ENCODE assay signal across 17 cellular contexts in genomic region chr15:50718700-50719125, GRCh38. TPM values are rescaled to one million over a fixed set of nuclear protein-coding genes. Genes with fewer than 3 reads are reported as not detected.
DNase-seq lines count a peak whose midpoint lies in the region; ATAC-seq, FAIRE-seq and TF ChIP-seq lines count a peak whose summit lies in the region.
"Had no signal": no experiment of that assay in that cellular context is flagged by ENCODE, and none has a peak within 500 bp of the region (broad histone marks: within the 10 kb centered on the region; RNA-seq: fewer than 3 reads in every experiment).

No MANE protein-coding gene starts in this region.

- TF ChIP-seq CTCF in keratinocyte (optimal IDR thresholded peaks at IDR 0.05 in 1 of 3, IDR thresholded peaks at IDR 0.05 in 1 of 3, conservative IDR thresholded peaks at IDR 0.05 in 1 of 3; ENCODE audit: extremely low read depth in 1 of 3, insufficient read depth in 2 of 3, low read length in 3 of 3), result no peak
- TF ChIP-seq CTCF in upper lobe of right lung (IDR thresholded peaks at IDR 0.05), result no peak

- no peaks in the 10 kb centered on the region for H3K9me3 ChIP-seq in keratinocyte (ENCODE audit: control insufficient read depth, low read depth, low read length)
- no peaks in the 10 kb centered on the region for H3K9me3 ChIP-seq in upper lobe of right lung

- no peaks in the 10 kb centered on the region for H3K27me3 ChIP-seq in keratinocyte (ENCODE audit: control insufficient read depth, extremely low read depth, insufficient read depth, low read length)
- H3K27me3 ChIP-seq in upper lobe of right lung, result no peaks in the 10 kb centered on the region

- DNase-seq in DMS53 (lab: John Stamatoyannopoulos, UW), result peak; percentile 13
- DNase-seq in DMS53 treated with DMSO at 0.1 percent for 48 hours (lab: John Stamatoyannopoulos, UW; ENCODE audit: unreplicated experiment), result no peak
- DNase-seq in HuH-7.5 (ENCODE audit: low spot score), result peak; percentile 29
- DNase-seq in keratinocyte (ENCODE audit: low read depth, low spot score), result no peak
- DNase-seq in mucosa of gallbladder (ENCODE audit: low spot score), result peak; percentile 22
- DNase-seq in upper lobe of right lung, result no peak
- DNase-seq in stimulated activated CD4-positive, alpha-beta T cell treated with anti-CD3 and anti-CD28 coated beads, Interleukin-2, amount 100 ng/mL, for 24 hours, result no peak
- DNase-seq in NCI-H1417 treated with DMSO at 0.1 percent for 48 hours (lab: John Stamatoyannopoulos, UW), result no peak
- DNase-seq: 8988T; CD4-positive, alpha-beta memory T cell; DMS79 treated with DMSO at 0.1 percent for 48 hours; H9; KBM-7; NCI-H1436; NCI-H2029 treated with DMSO at 0.1 percent for 48 hours; NCI-H510A treated with DMSO at 0.1 percent for 48 hours had no signal

- H3K4me1 ChIP-seq in keratinocyte (ENCODE audit: control insufficient read depth, extremely low read depth, insufficient read depth, low read length) (no peaks in the 10 kb centered on the region), upper lobe of right lung (no peaks in the 10 kb centered on the region)

- dilution Hi-C loops in keratinocyte (cut with MboI; ENCODE audit: extremely low pct_ligation_motif_present, low sequenced_read_pairs), result no loop called here

- H3K4me3 ChIP-seq in keratinocyte (ENCODE audit: control insufficient read depth in 2 of 3, extremely low read depth in 1 of 3, insufficient read depth in 2 of 3, low read depth in 1 of 3, low read length in 3 of 3) (no peak overlapping the region), upper lobe of right lung (no peak overlapping the region)

- H3K9me1 ChIP-seq in keratinocyte (ENCODE audit: control insufficient read depth, extremely low read depth, insufficient read depth, low read length), result no peaks in the 10 kb centered on the region

- H3K27ac ChIP-seq in keratinocyte (ENCODE audit: control insufficient read depth, insufficient read depth, low read length) (no peak overlapping the region), upper lobe of right lung (no peak overlapping the region)

- no peak for ATAC-seq in upper lobe of right lung
- ATAC-seq: Panc1 had no signal

- no peak overlapping the region for H3K4me2 ChIP-seq in keratinocyte (ENCODE audit: control insufficient read depth, extremely low read depth, insufficient read depth, low read depth, low read length)

- no peaks in the 10 kb centered on the region for H4K20me1 ChIP-seq in keratinocyte (ENCODE audit: control insufficient read depth, extremely low read depth, insufficient read depth, low read length)

- H3K36me3 ChIP-seq in keratinocyte (ENCODE audit: control insufficient read depth in 2 of 2, extremely low read depth in 1 of 2, insufficient read depth in 2 of 2, low read length in 2 of 2) (peaks cover 0 to 7% of the 10 kb centered on the region in 2 experiments), upper lobe of right lung (peaks cover 65% of the 10 kb centered on the region)

- intact Hi-C loops in upper lobe of right lung (cut with DNase I), result no loop called here

- no peak overlapping the region for H2AFZ ChIP-seq in keratinocyte (ENCODE audit: control insufficient read depth, low read length)

- no peak overlapping the region for H3K9ac ChIP-seq in keratinocyte (ENCODE audit: control insufficient read depth, extremely low read depth, insufficient read depth, low read length)

- H3K79me2 ChIP-seq in keratinocyte (ENCODE audit: control insufficient read depth, insufficient read depth, low read length), result no peaks in the 10 kb centered on the region

- peak; percentile 32 for FAIRE-seq in keratinocyte (lab: Jason Lieb, UNC)

RNA-seq across cellular contexts. Expression of gene TRPM7, which starts 32.1 kb away (rescaled TPM):
- 14.4 to 25.4 TPM (median 19.6 TPM) in 3 replicates for polyA plus RNA-seq in keratinocyte
- polyA plus RNA-seq in keratinocyte (2011; ENCODE audit: low read depth), result 67.0 TPM
- 7.1 and 14.7 TPM in 2 replicates for polyA plus RNA-seq in keratinocyte (2011; cell fraction: cytosol; rRNA removed)
- polyA plus RNA-seq in keratinocyte (2011; cell fraction: nucleus; rRNA removed), result 28.7 and 41.4 TPM in 2 replicates
- polyA plus RNA-seq in keratinocyte (2012; ENCODE audit: low replicate concordance), result 12.4 and 14.8 TPM in 2 replicates
- 2.6 to 56.2 TPM (median 27.1 TPM) in 3 replicates for polyA minus RNA-seq in keratinocyte
- 16.1 TPM for polyA minus RNA-seq in keratinocyte (2011; cell fraction: cytosol; rRNA and poly(A)+ RNA removed)
- 54.0 and 103 TPM in 2 replicates for polyA minus RNA-seq in keratinocyte (2011; cell fraction: nucleus; rRNA and poly(A)+ RNA removed)
- 33.6 TPM for total RNA-seq in mucosa of gallbladder
- total RNA-seq in upper lobe of right lung, result 44.3 TPM

RNA-seq across cellular contexts. Expression of gene SPPL2A, which starts 46.8 kb away (rescaled TPM):
- polyA plus RNA-seq in keratinocyte, result 37.2 to 59.4 TPM (median 44.5 TPM) in 3 replicates
- 64.5 TPM for polyA plus RNA-seq in keratinocyte (2011; ENCODE audit: low read depth)
- 18.9 and 42.2 TPM in 2 replicates for polyA plus RNA-seq in keratinocyte (2011; cell fraction: cytosol; rRNA removed)
- 66.8 and 92.2 TPM in 2 replicates for polyA plus RNA-seq in keratinocyte (2011; cell fraction: nucleus; rRNA removed)
- 38.3 and 48.1 TPM in 2 replicates for polyA plus RNA-seq in keratinocyte (2012; ENCODE audit: low replicate concordance)
- polyA minus RNA-seq in keratinocyte, result 31.7 to 70.7 TPM (median 34.2 TPM) in 3 replicates
- 23.8 TPM for polyA minus RNA-seq in keratinocyte (2011; cell fraction: cytosol; rRNA and poly(A)+ RNA removed)
- polyA minus RNA-seq in keratinocyte (2011; cell fraction: nucleus; rRNA and poly(A)+ RNA removed), result 35.6 and 78.3 TPM in 2 replicates
- total RNA-seq in mucosa of gallbladder, result 94.3 TPM
- 112 TPM for total RNA-seq in upper lobe of right lung

Comparison
In these comparisons a context has a peak if more than half of its experiments do, and no peak if none do; other contexts are left out.
1. DNase-seq: peak in DMS53 (single experiment), HuH-7.5 (single experiment) and mucosa of gallbladder (single experiment); none in DMS53 treated with DMSO at 0.1 percent for 48 hours (single experiment), keratinocyte (single experiment), upper lobe of right lung (single experiment), stimulated activated CD4-positive, alpha-beta T cell treated with anti-CD3 and anti-CD28 coated beads, Interleukin-2, amount 100 ng/mL, for 24 hours (0 of 2) and NCI-H1417 treated with DMSO at 0.1 percent for 48 hours (single experiment).